In genomic region chr2:42722328-42723190, GRCh38 we compare ENCODE assay signal across 8 cellular contexts. TPM values are rescaled to one million over a fixed set of nuclear protein-coding genes. Genes with fewer than 3 reads are reported as not detected.
DNase-seq lines count a peak whose midpoint lies in the region; ATAC-seq and TF ChIP-seq lines count a peak whose summit lies in the region.

No MANE protein-coding gene starts in this region.

- ATAC-seq in GM18511 (IDR thresholded peaks at IDR 0.05; ENCODE audit: unreplicated experiment) (peak; percentile 100), HG02870 (IDR thresholded peaks at IDR 0.05; ENCODE audit: unreplicated experiment) (peak; percentile 99), lung (ENCODE audit: insufficient read depth, low FRiP score) (peak; percentile 79)

- no TSS peak for BruUV-seq in mammary epithelial cell (replicated peaks; lab: Mats Ljungman, UMichigan)

- no peaks in the 10 kb centered on the region for H4K20me1 ChIP-seq in mammary epithelial cell (ENCODE audit: insufficient read depth, low read length)

- CTCF ChIA-PET in mammary epithelial cell (lab: Charles Lee; ENCODE audit: low non-redundant PET): no interaction called here

- H3K4me1 ChIP-seq in mammary epithelial cell (ENCODE audit: insufficient read depth, low read length) (peaks cover 3% of the 10 kb centered on the region), lung (ENCODE audit: control insufficient read depth in 2 of 2, insufficient read depth in 2 of 2, low read length in 2 of 2) (no peaks in the 10 kb centered on the region)

- H3K27me3 ChIP-seq in mammary epithelial cell (ENCODE audit: insufficient read depth, low read length) (no peaks in the 10 kb centered on the region), lung (ENCODE audit: control insufficient read depth, insufficient read depth) (no peaks in the 10 kb centered on the region)

- TF ChIP-seq CTCF in mammary epithelial cell (conservative IDR thresholded peaks at IDR 0.05 in 1 of 2, IDR thresholded peaks at IDR 0.05 in 1 of 2; ENCODE audit: extremely low read depth in 1 of 2, insufficient read depth in 1 of 2, low read depth in 1 of 2, low read length in 2 of 2) (no peak), lung (IDR thresholded peaks at IDR 0.05; ENCODE audit: control extremely low read depth, extremely low read depth) (no peak)

- dilution Hi-C loops in mammary epithelial cell (cut with HindIII; ENCODE audit: low sequenced_read_pairs): no loop called here

- in situ Hi-C loops in mammary epithelial cell (cut with MboI; ENCODE audit: low sequenced_read_pairs in 2 of 2): no loop called here

- H2AFZ ChIP-seq in mammary epithelial cell (ENCODE audit: low read depth, low read length): no peak overlapping the region

- DNase-seq in AG08396 (ENCODE audit: low spot score) (peak; percentile 64), NCI-H2196 treated with DMSO at 0.1 percent for 48 hours (lab: John Stamatoyannopoulos, UW; ENCODE audit: unreplicated experiment) (peak; percentile 53), mammary epithelial cell (peak; percentile 72), lung (ENCODE audit: low spot score) (peak; percentile 79)
- no peak for DNase-seq in stimulated activated naive CD4-positive, alpha-beta T cell treated with Interleukin-2 at 50 U/mL for 16 hours (lab: John Stamatoyannopoulos, UW)
- no peak for DNase-seq in activated CD4-positive, CD25-positive, alpha-beta regulatory T cell (lab: John Stamatoyannopoulos, UW)

- H3K27ac ChIP-seq in mammary epithelial cell (ENCODE audit: insufficient read depth, low read depth, low read length): no peak overlapping the region
- peak overlapping the region in 1 of 2 donors; percentile 86 for H3K27ac ChIP-seq in lung (ENCODE audit: low read depth in 1 of 2, low read length in 1 of 2)

- no peaks in the 10 kb centered on the region for H3K79me2 ChIP-seq in mammary epithelial cell (ENCODE audit: insufficient read depth, low read length)

- WGBS in mammary epithelial cell (ENCODE audit: low coverage, missing lambda C conversion rate): 63% methylated on average over 7 of the region's 7 CpGs
- WGBS in lung, 2 donors: 51 to 63% methylated on average over 7 of the region's 7 CpGs

- H3K9me3 ChIP-seq in mammary epithelial cell (replicated peaks; ENCODE audit: insufficient read depth, low read length) (no peaks in the 10 kb centered on the region), lung (ENCODE audit: control insufficient read depth in 2 of 2, insufficient read depth in 1 of 2, low read length in 1 of 2) (no peaks in the 10 kb centered on the region)

- H3K9ac ChIP-seq in mammary epithelial cell (ENCODE audit: insufficient read depth, low read length): no peak overlapping the region

- intact Hi-C loops in mammary epithelial cell (cut with micrococcal nuclease): no loop called here

- no peaks in the 10 kb centered on the region for H3K36me3 ChIP-seq in mammary epithelial cell (ENCODE audit: insufficient read depth, low read length)
- no peaks in the 10 kb centered on the region for H3K36me3 ChIP-seq in lung (ENCODE audit: control insufficient read depth in 2 of 2, insufficient read depth in 2 of 2, low read length in 2 of 2)

- H3K4me3 ChIP-seq in mammary epithelial cell (replicated peaks in 1 of 3; ENCODE audit: insufficient read depth in 1 of 3, low read depth in 2 of 3, low read length in 3 of 3): no peak overlapping the region
- no peak overlapping the region for H3K4me3 ChIP-seq in lung

- no peak overlapping the region for H3K4me2 ChIP-seq in mammary epithelial cell (ENCODE audit: insufficient read depth, low read depth, low read length)

RNA-seq across cellular contexts. Expression of gene OXER1, which starts 41.4 kb away (rescaled TPM):
- total RNA-seq in mammary epithelial cell: under 1 TPM in 1 of 2 donors, not detected in 1; 0.17 TPM
- not detected for polyA plus RNA-seq in mammary epithelial cell
- not detected for polyA minus RNA-seq in mammary epithelial cell
- 1 to 10 TPM; 1.7 to 2.1 TPM for total RNA-seq in lung
- 1 to 10 TPM in 1 of 2 donors, under 1 TPM in 1; 0.59 to 1.6 TPM for polyA plus RNA-seq in lung

Comparison
In these comparisons a context has a peak if more than half of its experiments do, and no peak if none do; other contexts are left out.
1. DNase-seq: peak in AG08396 (single experiment), NCI-H2196 treated with DMSO at 0.1 percent for 48 hours (single experiment), mammary epithelial cell (single experiment) and lung (single experiment); none in stimulated activated naive CD4-positive, alpha-beta T cell treated with Interleukin-2 at 50 U/mL for 16 hours (single experiment) and activated CD4-positive, CD25-positive, alpha-beta regulatory T cell (0 of 4).
2. Peak in every context shown above with its lines, with median percentiles within 50 percentile points of each other: ATAC-seq.